In genomic region chr16:4373356-4373908, GRCh38 we compare ENCODE assay signal across 8 cellular contexts. TPM values are rescaled to one million over a fixed set of nuclear protein-coding genes. Genes with fewer than 3 reads are reported as not detected.
DNase-seq lines count a peak whose midpoint lies in the region; ATAC-seq and TF ChIP-seq lines count a peak whose summit lies in the region.

No MANE protein-coding gene starts in this region.

- peaks cover 19% of the 10 kb centered on the region for H4K20me1 ChIP-seq in DOHH2 (ENCODE audit: control insufficient read depth, insufficient read depth, low read depth, low read length)
- peaks cover 2% of the 10 kb centered on the region for H4K20me1 ChIP-seq in fibroblast of lung (ENCODE audit: control insufficient read depth, extremely low read depth, insufficient read depth, low read length)

- H3K27ac ChIP-seq in DOHH2 (ENCODE audit: low read depth, low read length) (no peak overlapping the region), Peyer's patch (peak overlapping the region; percentile 40 to 84 (median 76)), fibroblast of lung (ENCODE audit: insufficient read depth, low read length) (peak overlapping the region; percentile 85)

- H3K4me2 ChIP-seq in DOHH2 (ENCODE audit: low read length) (peak overlapping the region; percentile 60), fibroblast of lung (ENCODE audit: extremely low read depth, insufficient read depth, low read length) (peak overlapping the region; percentile 88)

- no peak for TF ChIP-seq POLR2A in Peyer's patch (IDR thresholded peaks at IDR 0.05)

- H3K79me2 ChIP-seq in DOHH2 (ENCODE audit: control insufficient read depth, low read length) (no peaks in the 10 kb centered on the region), fibroblast of lung (ENCODE audit: control insufficient read depth, insufficient read depth, low read length) (peaks cover 64% of the 10 kb centered on the region)

- H3K4me1 ChIP-seq in DOHH2 (ENCODE audit: control insufficient read depth, low read length) (peaks cover 35% of the 10 kb centered on the region), Peyer's patch (peaks cover 0 to 78% (median 12%) of the 10 kb centered on the region in 4 donors), fibroblast of lung (ENCODE audit: control insufficient read depth, extremely low read depth, insufficient read depth, low read length) (peaks cover 66% of the 10 kb centered on the region)

- no peaks in the 10 kb centered on the region for H3K9me2 ChIP-seq in DOHH2 (replicated peaks; ENCODE audit: control insufficient read depth, low read length)

- H3K9me3 ChIP-seq in DOHH2 (ENCODE audit: control insufficient read depth, insufficient read depth, low read length) (no peaks in the 10 kb centered on the region), Peyer's patch (no peaks in the 10 kb centered on the region), fibroblast of lung (ENCODE audit: control insufficient read depth, insufficient read depth, low read depth, low read length) (no peaks in the 10 kb centered on the region)

- TF ChIP-seq CTCF in DOHH2 (IDR thresholded peaks at IDR 0.05; ENCODE audit: low read depth, low read length, poor library complexity, severe bottlenecking) (no peak), Peyer's patch (IDR thresholded peaks at IDR 0.05) (no peak), fibroblast of lung (conservative IDR thresholded peaks at IDR 0.05 in 1 of 2, IDR thresholded peaks at IDR 0.05 in 1 of 2; ENCODE audit: low read depth in 1 of 2, low read length in 2 of 2) (no peak), retinal pigment epithelial cell (conservative IDR thresholded peaks at IDR 0.05; ENCODE audit: low read depth, low read length) (no peak)

- DNase-seq in Peyer's patch, result no peak
- DNase-seq in fibroblast of lung (ENCODE audit: low read depth in 2 of 2), result no peak
- no peak for DNase-seq in retinal pigment epithelial cell (ENCODE audit: low read depth)
- no peak for DNase-seq in cerebellar cortex (ENCODE audit: low spot score)
- DNase-seq in GM19240 (ENCODE audit: insufficient read length, low spot score), result no peak

- H3K36me3 ChIP-seq in DOHH2 (ENCODE audit: control insufficient read depth, low read length), result no peaks in the 10 kb centered on the region
- H3K36me3 ChIP-seq in Peyer's patch, result no peaks in the 10 kb centered on the region
- H3K36me3 ChIP-seq in fibroblast of lung (ENCODE audit: control insufficient read depth, insufficient read depth, low read length), result peaks cover 11% of the 10 kb centered on the region

- peak overlapping the region; percentile 82 for H3K9ac ChIP-seq in fibroblast of lung (ENCODE audit: insufficient read depth, low read length)

- H3F3A ChIP-seq in DOHH2 (ENCODE audit: control insufficient read depth, insufficient read depth), result no peaks in the 10 kb centered on the region

- ATAC-seq in GM18498 (IDR thresholded peaks at IDR 0.05; ENCODE audit: unreplicated experiment) (no peak), HG02852 (IDR thresholded peaks at IDR 0.05; ENCODE audit: unreplicated experiment) (no peak)

- H3K27me3 ChIP-seq in DOHH2 (ENCODE audit: control insufficient read depth, low read length) (peaks cover 5% of the 10 kb centered on the region), Peyer's patch (no peaks in the 10 kb centered on the region), fibroblast of lung (ENCODE audit: control insufficient read depth, insufficient read depth, low read length) (no peaks in the 10 kb centered on the region)

- no peak overlapping the region for H3K4me3 ChIP-seq in DOHH2 (ENCODE audit: low read length)
- H3K4me3 ChIP-seq in Peyer's patch, result peak overlapping the region; percentile 43 to 80 (median 70)
- H3K4me3 ChIP-seq in fibroblast of lung (replicated peaks in 1 of 4; ENCODE audit: control extremely low read depth in 1 of 4, insufficient read depth in 1 of 4, low read depth in 3 of 4, low read length in 4 of 4), result peak overlapping the region; percentile 61 to 97 (median 88)
- H3K4me3 ChIP-seq in retinal pigment epithelial cell (ENCODE audit: low read length), result peak overlapping the region; percentile 84

- no peak overlapping the region for H2AFZ ChIP-seq in fibroblast of lung (ENCODE audit: low read length)

RNA-seq across cellular contexts. Expression of gene VASN, which starts 1.8 kb away (rescaled TPM):
- total RNA-seq in Peyer's patch, result 10 to 100 TPM in 2 of 4 donors, 1 to 10 TPM in 2; 2.1 to 18.2 (median 8.4) TPM
- total RNA-seq in fibroblast of lung, result 57.0 and 79.4 TPM in 2 replicates
- polyA plus RNA-seq in fibroblast of lung, result 30.6 and 61.9 TPM in 2 replicates
- 85.6 and 136 TPM in 2 replicates for polyA plus RNA-seq in fibroblast of lung (2012)
- polyA minus RNA-seq in fibroblast of lung (ENCODE audit: low replicate concordance), result 42.0 and 88.8 TPM in 2 replicates

RNA-seq across cellular contexts. Expression of gene PAM16, which starts 22.3 kb away (rescaled TPM):
- total RNA-seq in Peyer's patch (10 to 100 TPM; 18.2 to 61.4 (median 49.3) TPM), fibroblast of lung (24.4 and 34.3 TPM in 2 replicates)
- polyA plus RNA-seq in fibroblast of lung, result 14.8 and 19.9 TPM in 2 replicates
- polyA plus RNA-seq in fibroblast of lung (2012), result 28.6 and 37.1 TPM in 2 replicates
- polyA minus RNA-seq in fibroblast of lung (ENCODE audit: low replicate concordance), result 9.2 and 9.5 TPM in 2 replicates

RNA-seq across cellular contexts. Expression of gene CORO7, which starts 43.0 kb away (rescaled TPM):
- total RNA-seq in Peyer's patch (100 to 1,000 TPM in 2 of 4 donors, 10 to 100 TPM in 2; 73.4 to 219 (median 110) TPM), fibroblast of lung (5.4 and 11.1 TPM in 2 replicates)
- 5.6 and 6.1 TPM in 2 replicates for polyA plus RNA-seq in fibroblast of lung
- polyA plus RNA-seq in fibroblast of lung (2012), result 7.2 and 8.6 TPM in 2 replicates
- 16.1 and 18.2 TPM in 2 replicates for polyA minus RNA-seq in fibroblast of lung (ENCODE audit: low replicate concordance)

RNA-seq across cellular contexts. Expression of gene DNAJA3, which starts 52.2 kb away (rescaled TPM):
- total RNA-seq in Peyer's patch (10 to 100 TPM; 51.4 to 70.1 (median 54.0) TPM), fibroblast of lung (59.8 and 66.1 TPM in 2 replicates)
- polyA plus RNA-seq in fibroblast of lung, result 27.8 and 39.8 TPM in 2 replicates
- polyA plus RNA-seq in fibroblast of lung (2012), result 22.3 and 32.2 TPM in 2 replicates
- polyA minus RNA-seq in fibroblast of lung (ENCODE audit: low replicate concordance), result 30.6 and 36.4 TPM in 2 replicates

RNA-seq across cellular contexts. Expression of gene GLIS2, which starts 57.6 kb away (rescaled TPM):
- total RNA-seq in Peyer's patch (1 to 10 TPM in 3 of 4 donors, under 1 TPM in 1; 0.35 to 3.3 (median 1.7) TPM), fibroblast of lung (2.6 and 4.0 TPM in 2 replicates)
- polyA plus RNA-seq in fibroblast of lung, result 5.6 and 6.0 TPM in 2 replicates
- 18.6 and 23.8 TPM in 2 replicates for polyA plus RNA-seq in fibroblast of lung (2012)
- polyA minus RNA-seq in fibroblast of lung (ENCODE audit: low replicate concordance), result 23.4 and 23.6 TPM in 2 replicates
